1 cellular context compared by ENCODE assay signal in the genomic region with DNA sequence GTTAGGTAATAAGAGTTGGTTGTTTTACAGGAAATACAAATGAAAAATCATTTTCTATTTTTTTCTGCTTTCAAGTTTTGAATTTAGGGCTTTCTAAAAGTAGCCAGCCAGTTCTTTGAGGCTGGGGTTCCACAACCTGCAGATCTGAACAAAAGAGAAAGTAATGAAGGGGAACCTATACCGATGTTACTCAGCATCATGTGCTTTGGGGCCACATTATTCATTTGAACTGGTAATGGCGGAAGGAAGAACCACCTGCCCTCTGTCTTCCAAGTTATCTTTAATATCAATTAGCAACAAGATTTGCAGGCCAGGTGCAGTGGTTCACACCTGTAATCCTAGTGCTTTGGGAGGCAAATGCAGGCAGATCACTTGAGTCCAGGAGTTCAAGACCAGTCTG.
A peak's percentile ranks its signal among the peaks of the same experiment; 100 is the strongest.
TF ChIP-seq lines count a peak whose summit lies in the region.

No MANE protein-coding gene starts in this region.

TF ChIP-seq in GM12878, 131 proteins besides CTCF, POLR2A, EP300 and RAD21 (continued from another document):
- TF ChIP-seq BCL3 (IDR thresholded peaks at IDR 0.05; ENCODE audit: borderline replicate concordance, insufficient read depth, low read depth, low read length, poor library complexity, severe bottlenecking) (no peak), BHLHE40 (IDR thresholded peaks at IDR 0.05; ENCODE audit: borderline replicate concordance in 1 of 2, low read depth in 2 of 2, low read length in 1 of 2) (peak in 1 of 2 experiments; percentile 35; a peak in 1 of 4 replicates), TCF12 (IDR thresholded peaks at IDR 0.05; ENCODE audit: low read depth, low read length) (no peak), SUPT20H (IDR thresholded peaks at IDR 0.05; ENCODE audit: borderline replicate concordance, control insufficient read depth, low read depth, low read length) (no peak), RBBP5 (conservative IDR thresholded peaks at IDR 0.05) (no peak)
- TF ChIP-seq, protein P1, sequence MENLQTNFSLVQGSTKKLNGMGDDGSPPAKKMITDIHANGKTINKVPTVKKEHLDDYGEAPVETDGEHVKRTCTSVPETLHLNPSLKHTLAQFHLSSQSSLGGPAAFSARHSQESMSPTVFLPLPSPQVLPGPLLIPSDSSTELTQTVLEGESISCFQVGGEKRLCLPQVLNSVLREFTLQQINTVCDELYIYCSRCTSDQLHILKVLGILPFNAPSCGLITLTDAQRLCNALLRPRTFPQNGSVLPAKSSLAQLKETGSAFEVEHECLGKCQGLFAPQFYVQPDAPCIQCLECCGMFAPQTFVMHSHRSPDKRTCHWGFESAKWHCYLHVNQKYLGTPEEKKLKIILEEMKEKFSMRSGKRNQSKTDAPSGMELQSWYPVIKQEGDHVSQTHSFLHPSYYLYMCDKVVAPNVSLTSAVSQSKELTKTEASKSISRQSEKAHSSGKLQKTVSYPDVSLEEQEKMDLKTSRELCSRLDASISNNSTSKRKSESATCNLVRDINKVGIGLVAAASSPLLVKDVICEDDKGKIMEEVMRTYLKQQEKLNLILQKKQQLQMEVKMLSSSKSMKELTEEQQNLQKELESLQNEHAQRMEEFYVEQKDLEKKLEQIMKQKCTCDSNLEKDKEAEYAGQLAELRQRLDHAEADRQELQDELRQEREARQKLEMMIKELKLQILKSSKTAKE (IDR thresholded peaks at IDR 0.05; ENCODE audit: low read depth, poor library complexity, severe bottlenecking) = no peak
